In genomic region chr2:170814551-170815245, GRCh38 we compare ENCODE assay signal across 9 cellular contexts. TPM values are rescaled to one million over a fixed set of nuclear protein-coding genes. Genes with fewer than 3 reads are reported as not detected.
DNase-seq lines count a peak whose midpoint lies in the region; ATAC-seq and TF ChIP-seq lines count a peak whose summit lies in the region.
"Had no signal": no experiment of that assay in that cellular context is flagged by ENCODE, and none has a peak within 500 bp of the region (broad histone marks: within the 10 kb centered on the region; RNA-seq: fewer than 3 reads in every experiment).

No MANE protein-coding gene starts in this region.

- no peaks in the 10 kb centered on the region for H3K9me3 Mint-ChIP-seq in activated naive CD8-positive, alpha-beta T cell treated with anti-CD3 and anti-CD28 coated beads, Interleukin-2, amount 50 U/mL, for 24 hours
- no peaks in the 10 kb centered on the region for H3K9me3 Mint-ChIP-seq in activated naive CD8-positive, alpha-beta T cell treated with anti-CD3 and anti-CD28 coated beads for 36 hours
- H3K9me3 Mint-ChIP-seq in endothelial cell (ENCODE audit: unreplicated experiment) (no peaks in the 10 kb centered on the region), type B pancreatic cell (no peaks in the 10 kb centered on the region)
- H3K9me3 Mint-ChIP-seq: activated B cell treated with CpG ODN at 0.5 μM for 24 hours had no signal

- no peak overlapping the region for H3K4me3 Mint-ChIP-seq in activated naive CD8-positive, alpha-beta T cell treated with anti-CD3 and anti-CD28 coated beads, Interleukin-2, amount 50 U/mL, for 24 hours
- H3K4me3 Mint-ChIP-seq in activated naive CD8-positive, alpha-beta T cell treated with anti-CD3 and anti-CD28 coated beads for 36 hours: no peak overlapping the region
- H3K4me3 Mint-ChIP-seq in endothelial cell (ENCODE audit: unreplicated experiment): peak overlapping the region; percentile 91
- peak overlapping the region; percentile 71 for H3K4me3 Mint-ChIP-seq in type B pancreatic cell

- DNase-seq in activated naive CD8-positive, alpha-beta T cell treated with anti-CD3 and anti-CD28 coated beads, Interleukin-2, amount 50 U/mL, for 24 hours: peak; percentile 4
- DNase-seq in activated naive CD8-positive, alpha-beta T cell treated with anti-CD3 and anti-CD28 coated beads for 36 hours: no peak
- DNase-seq in NCI-H2081 treated with DMSO at 0.1 percent for 48 hours (lab: John Stamatoyannopoulos, UW): peak; percentile 28
- no peak for DNase-seq in endothelial cell (ENCODE audit: low spot score)
- no peak for DNase-seq in type B pancreatic cell (ENCODE audit: extremely low spot score, unreplicated experiment)
- DNase-seq: activated B cell treated with CpG ODN at 0.5 μM for 24 hours had no signal

- H3K27me3 Mint-ChIP-seq in activated naive CD8-positive, alpha-beta T cell treated with anti-CD3 and anti-CD28 coated beads, Interleukin-2, amount 50 U/mL, for 24 hours: peaks cover 73% of the 10 kb centered on the region
- peaks cover 72% of the 10 kb centered on the region for H3K27me3 Mint-ChIP-seq in activated naive CD8-positive, alpha-beta T cell treated with anti-CD3 and anti-CD28 coated beads for 36 hours
- peaks cover 20% of the 10 kb centered on the region for H3K27me3 Mint-ChIP-seq in endothelial cell (ENCODE audit: unreplicated experiment)
- H3K27me3 Mint-ChIP-seq in type B pancreatic cell: peaks cover 83% of the 10 kb centered on the region

- H3K27ac Mint-ChIP-seq in activated naive CD8-positive, alpha-beta T cell treated with anti-CD3 and anti-CD28 coated beads, Interleukin-2, amount 50 U/mL, for 24 hours: peak overlapping the region; percentile 40
- no peak overlapping the region for H3K27ac Mint-ChIP-seq in activated naive CD8-positive, alpha-beta T cell treated with anti-CD3 and anti-CD28 coated beads for 36 hours
- H3K27ac Mint-ChIP-seq in endothelial cell (ENCODE audit: unreplicated experiment) (no peak overlapping the region), type B pancreatic cell (no peak overlapping the region)
- H3K27ac Mint-ChIP-seq: activated B cell treated with CpG ODN at 0.5 μM for 24 hours had no signal

- no peak for ATAC-seq in activated naive CD8-positive, alpha-beta T cell treated with anti-CD3 and anti-CD28 coated beads, Interleukin-2, amount 50 U/mL, for 24 hours
- ATAC-seq in HG02870 (IDR thresholded peaks at IDR 0.05; ENCODE audit: unreplicated experiment) (no peak), HG03342 (IDR thresholded peaks at IDR 0.05; ENCODE audit: unreplicated experiment) (no peak), HG02588 (IDR thresholded peaks at IDR 0.05; ENCODE audit: unreplicated experiment) (no peak)

- TF ChIP-seq CTCF in endothelial cell (IDR thresholded peaks at IDR 0.05; ENCODE audit: unreplicated experiment) (no peak), type B pancreatic cell (conservative IDR thresholded peaks at IDR 0.05) (no peak)

- H3K36me3 Mint-ChIP-seq in activated naive CD8-positive, alpha-beta T cell treated with anti-CD3 and anti-CD28 coated beads, Interleukin-2, amount 50 U/mL, for 24 hours (ENCODE audit: low read depth): no peaks in the 10 kb centered on the region
- H3K36me3 Mint-ChIP-seq in activated naive CD8-positive, alpha-beta T cell treated with anti-CD3 and anti-CD28 coated beads for 36 hours: no peaks in the 10 kb centered on the region
- H3K36me3 Mint-ChIP-seq in endothelial cell (ENCODE audit: low read depth, unreplicated experiment) (peaks cover 11% of the 10 kb centered on the region), type B pancreatic cell (no peaks in the 10 kb centered on the region)

- H3K4me1 Mint-ChIP-seq in activated naive CD8-positive, alpha-beta T cell treated with anti-CD3 and anti-CD28 coated beads, Interleukin-2, amount 50 U/mL, for 24 hours: peaks cover 48% of the 10 kb centered on the region
- peaks cover 38% of the 10 kb centered on the region for H3K4me1 Mint-ChIP-seq in activated naive CD8-positive, alpha-beta T cell treated with anti-CD3 and anti-CD28 coated beads for 36 hours
- peaks cover 49% of the 10 kb centered on the region for H3K4me1 Mint-ChIP-seq in endothelial cell (ENCODE audit: unreplicated experiment)
- peaks cover 30% of the 10 kb centered on the region for H3K4me1 Mint-ChIP-seq in type B pancreatic cell (ENCODE audit: unreplicated experiment)

RNA-seq across cellular contexts. Expression of gene GAD1, which starts 2.0 kb away (rescaled TPM):
- 1 to 10 TPM in 1 of 2 experiments, under 1 TPM in 1; 0.74 to 1.0 TPM for total RNA-seq in activated naive CD8-positive, alpha-beta T cell treated with anti-CD3 and anti-CD28 coated beads for 36 hours
- total RNA-seq in endothelial cell (ENCODE audit: unreplicated experiment) (129 TPM), type B pancreatic cell (ENCODE audit: low replicate concordance) (1.7 and 2.2 TPM in 2 replicates)
- total RNA-seq: activated B cell treated with CpG ODN at 0.5 μM for 24 hours had no signal

RNA-seq across cellular contexts. Expression of gene ERICH2, which starts 44.5 kb away (rescaled TPM):
- under 1 TPM in 1 of 2 experiments, not detected in 1; 0.40 TPM for total RNA-seq in activated naive CD8-positive, alpha-beta T cell treated with anti-CD3 and anti-CD28 coated beads for 36 hours
- total RNA-seq in endothelial cell (ENCODE audit: unreplicated experiment) (1.6 TPM), type B pancreatic cell (ENCODE audit: low replicate concordance) (not detected in 2 replicates)
- total RNA-seq: activated B cell treated with CpG ODN at 0.5 μM for 24 hours had no signal

Comparison
In these comparisons a context has a peak if more than half of its experiments do, and no peak if none do; other contexts are left out.
1. DNase-seq: peak in activated naive CD8-positive, alpha-beta T cell treated with anti-CD3 and anti-CD28 coated beads, Interleukin-2, amount 50 U/mL, for 24 hours (single experiment) and NCI-H2081 treated with DMSO at 0.1 percent for 48 hours (single experiment); none in activated naive CD8-positive, alpha-beta T cell treated with anti-CD3 and anti-CD28 coated beads for 36 hours (single experiment), endothelial cell (single experiment) and type B pancreatic cell (single experiment).
2. H3K4me3 Mint-ChIP-seq: peak in endothelial cell (single experiment) and type B pancreatic cell (single experiment); none in activated naive CD8-positive, alpha-beta T cell treated with anti-CD3 and anti-CD28 coated beads, Interleukin-2, amount 50 U/mL, for 24 hours (single experiment) and activated naive CD8-positive, alpha-beta T cell treated with anti-CD3 and anti-CD28 coated beads for 36 hours (single experiment).
3. RNA of gene GAD1, which starts 2.0 kb away (total RNA-seq): 129 TPM in endothelial cell (single experiment); 1.7 to 2.2 TPM in type B pancreatic cell and 0.74 to 1.0 TPM in activated naive CD8-positive, alpha-beta T cell treated with anti-CD3 and anti-CD28 coated beads for 36 hours; every median in the first group is over 10 times any median in the second.